ENCODE assay signal across 1 cellular context in the genomic region with DNA sequence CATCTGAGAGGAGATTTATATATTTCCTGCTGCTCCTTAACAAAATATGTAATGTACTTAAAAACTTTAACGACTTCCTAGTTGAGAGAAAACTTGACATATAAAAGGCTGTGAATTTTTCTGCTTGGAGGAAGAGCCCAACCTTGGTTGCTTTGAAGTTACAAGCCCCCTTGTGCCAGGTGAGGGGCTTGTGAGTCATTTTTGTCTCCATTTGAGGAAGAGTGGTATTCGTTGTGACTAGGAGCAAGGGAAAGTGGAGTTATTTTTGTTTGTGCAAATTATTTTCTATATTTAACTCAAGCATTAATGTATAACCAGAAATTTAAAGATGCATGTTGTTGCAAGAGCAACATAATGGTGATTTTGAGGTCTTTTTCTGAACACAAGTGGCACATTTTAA.
TF ChIP-seq lines count a peak whose summit lies in the region.

No MANE protein-coding gene starts in this region.

TF ChIP-seq in GM12878, 131 proteins besides CTCF, POLR2A, EP300 and RAD21 (continued from another document and continues in another):
- TF ChIP-seq, protein P1, sequence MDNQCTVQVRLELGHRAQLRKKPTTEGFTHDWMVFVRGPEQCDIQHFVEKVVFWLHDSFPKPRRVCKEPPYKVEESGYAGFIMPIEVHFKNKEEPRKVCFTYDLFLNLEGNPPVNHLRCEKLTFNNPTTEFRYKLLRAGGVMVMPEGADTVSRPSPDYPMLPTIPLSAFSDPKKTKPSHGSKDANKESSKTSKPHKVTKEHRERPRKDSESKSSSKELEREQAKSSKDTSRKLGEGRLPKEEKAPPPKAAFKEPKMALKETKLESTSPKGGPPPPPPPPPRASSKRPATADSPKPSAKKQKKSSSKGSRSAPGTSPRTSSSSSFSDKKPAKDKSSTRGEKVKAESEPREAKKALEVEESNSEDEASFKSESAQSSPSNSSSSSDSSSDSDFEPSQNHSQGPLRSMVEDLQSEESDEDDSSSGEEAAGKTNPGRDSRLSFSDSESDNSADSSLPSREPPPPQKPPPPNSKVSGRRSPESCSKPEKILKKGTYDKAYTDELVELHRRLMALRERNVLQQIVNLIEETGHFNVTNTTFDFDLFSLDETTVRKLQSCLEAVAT (IDR thresholded peaks at IDR 0.05): no peak
- no peak for TF ChIP-seq HDAC2 (IDR thresholded peaks at IDR 0.05)
- TF ChIP-seq SUPT20H (IDR thresholded peaks at IDR 0.05; ENCODE audit: borderline replicate concordance, control insufficient read depth, low read depth, low read length): no peak
- TF ChIP-seq, protein P2, sequence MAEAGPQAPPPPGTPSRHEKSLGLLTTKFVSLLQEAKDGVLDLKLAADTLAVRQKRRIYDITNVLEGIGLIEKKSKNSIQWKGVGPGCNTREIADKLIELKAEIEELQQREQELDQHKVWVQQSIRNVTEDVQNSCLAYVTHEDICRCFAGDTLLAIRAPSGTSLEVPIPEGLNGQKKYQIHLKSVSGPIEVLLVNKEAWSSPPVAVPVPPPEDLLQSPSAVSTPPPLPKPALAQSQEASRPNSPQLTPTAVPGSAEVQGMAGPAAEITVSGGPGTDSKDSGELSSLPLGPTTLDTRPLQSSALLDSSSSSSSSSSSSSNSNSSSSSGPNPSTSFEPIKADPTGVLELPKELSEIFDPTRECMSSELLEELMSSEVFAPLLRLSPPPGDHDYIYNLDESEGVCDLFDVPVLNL (IDR thresholded peaks at IDR 0.05; ENCODE audit: low read depth, low read length): no peak
- no peak for TF ChIP-seq POLR2AphosphoS2 (IDR thresholded peaks at IDR 0.05; ENCODE audit: low read depth, low read length)
- TF ChIP-seq, protein P3, sequence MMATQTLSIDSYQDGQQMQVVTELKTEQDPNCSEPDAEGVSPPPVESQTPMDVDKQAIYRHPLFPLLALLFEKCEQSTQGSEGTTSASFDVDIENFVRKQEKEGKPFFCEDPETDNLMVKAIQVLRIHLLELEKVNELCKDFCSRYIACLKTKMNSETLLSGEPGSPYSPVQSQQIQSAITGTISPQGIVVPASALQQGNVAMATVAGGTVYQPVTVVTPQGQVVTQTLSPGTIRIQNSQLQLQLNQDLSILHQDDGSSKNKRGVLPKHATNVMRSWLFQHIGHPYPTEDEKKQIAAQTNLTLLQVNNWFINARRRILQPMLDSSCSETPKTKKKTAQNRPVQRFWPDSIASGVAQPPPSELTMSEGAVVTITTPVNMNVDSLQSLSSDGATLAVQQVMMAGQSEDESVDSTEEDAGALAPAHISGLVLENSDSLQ (IDR thresholded peaks at IDR 0.05): no peak
- TF ChIP-seq IKZF2 (IDR thresholded peaks at IDR 0.05): peak in 1 of 2 experiments; percentile 49; a peak in 2 of 4 replicates
- TF ChIP-seq LARP7 (IDR thresholded peaks at IDR 0.05): no peak
- TF ChIP-seq EGR1 (IDR thresholded peaks at IDR 0.05; ENCODE audit: borderline replicate concordance in 1 of 2, low read depth in 2 of 2, low read length in 2 of 2): no peak
- TF ChIP-seq MTA3 (IDR thresholded peaks at IDR 0.05; ENCODE audit: borderline replicate concordance, low read length): 0 out of 2 replicates have a peak, but pooled peaks have one; percentile 54
- peak; percentile 37; the same call in 1 of the 2 replicates for TF ChIP-seq JUNB (IDR thresholded peaks at IDR 0.05)
- TF ChIP-seq WRNIP1 (IDR thresholded peaks at IDR 0.05; ENCODE audit: borderline replicate concordance, low read depth, low read length): no peak
- TF ChIP-seq, protein P4, sequence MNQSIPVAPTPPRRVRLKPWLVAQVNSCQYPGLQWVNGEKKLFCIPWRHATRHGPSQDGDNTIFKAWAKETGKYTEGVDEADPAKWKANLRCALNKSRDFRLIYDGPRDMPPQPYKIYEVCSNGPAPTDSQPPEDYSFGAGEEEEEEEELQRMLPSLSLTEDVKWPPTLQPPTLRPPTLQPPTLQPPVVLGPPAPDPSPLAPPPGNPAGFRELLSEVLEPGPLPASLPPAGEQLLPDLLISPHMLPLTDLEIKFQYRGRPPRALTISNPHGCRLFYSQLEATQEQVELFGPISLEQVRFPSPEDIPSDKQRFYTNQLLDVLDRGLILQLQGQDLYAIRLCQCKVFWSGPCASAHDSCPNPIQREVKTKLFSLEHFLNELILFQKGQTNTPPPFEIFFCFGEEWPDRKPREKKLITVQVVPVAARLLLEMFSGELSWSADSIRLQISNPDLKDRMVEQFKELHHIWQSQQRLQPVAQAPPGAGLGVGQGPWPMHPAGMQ (IDR thresholded peaks at IDR 0.05; ENCODE audit: borderline replicate concordance): no peak
- no peak for TF ChIP-seq ZNF24 (IDR thresholded peaks at IDR 0.05)
- no peak for TF ChIP-seq YBX1 (IDR thresholded peaks at IDR 0.05)
- TF ChIP-seq TCF3 (IDR thresholded peaks at IDR 0.05; ENCODE audit: borderline replicate concordance, insufficient read depth, low read depth, low read length): no peak
- TF ChIP-seq GATAD2B (conservative IDR thresholded peaks at IDR 0.05; ENCODE audit: low read depth): no peak
- TF ChIP-seq, protein P5, sequence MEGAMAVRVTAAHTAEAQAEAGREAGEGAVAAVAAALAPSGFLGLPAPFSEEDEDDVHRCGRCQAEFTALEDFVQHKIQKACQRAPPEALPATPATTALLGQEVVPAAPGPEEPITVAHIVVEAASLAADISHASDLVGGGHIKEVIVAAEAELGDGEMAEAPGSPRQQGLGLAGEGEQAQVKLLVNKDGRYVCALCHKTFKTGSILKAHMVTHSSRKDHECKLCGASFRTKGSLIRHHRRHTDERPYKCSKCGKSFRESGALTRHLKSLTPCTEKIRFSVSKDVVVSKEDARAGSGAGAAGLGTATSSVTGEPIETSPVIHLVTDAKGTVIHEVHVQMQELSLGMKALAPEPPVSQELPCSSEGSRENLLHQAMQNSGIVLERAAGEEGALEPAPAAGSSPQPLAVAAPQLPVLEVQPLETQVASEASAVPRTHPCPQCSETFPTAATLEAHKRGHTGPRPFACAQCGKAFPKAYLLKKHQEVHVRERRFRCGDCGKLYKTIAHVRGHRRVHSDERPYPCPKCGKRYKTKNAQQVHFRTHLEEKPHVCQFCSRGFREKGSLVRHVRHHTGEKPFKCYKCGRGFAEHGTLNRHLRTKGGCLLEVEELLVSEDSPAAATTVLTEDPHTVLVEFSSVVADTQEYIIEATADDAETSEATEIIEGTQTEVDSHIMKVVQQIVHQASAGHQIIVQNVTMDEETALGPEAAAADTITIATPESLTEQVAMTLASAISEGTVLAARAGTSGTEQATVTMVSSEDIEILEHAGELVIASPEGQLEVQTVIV (IDR thresholded peaks at IDR 0.05; ENCODE audit: borderline replicate concordance, partially characterized antibody): no peak
- TF ChIP-seq MYB (IDR thresholded peaks at IDR 0.05; ENCODE audit: borderline replicate concordance, low read depth, low read length): no peak
- peak; percentile 37; the same call in 1 of the 2 replicates for TF ChIP-seq MTA2 (IDR thresholded peaks at IDR 0.05; ENCODE audit: low read depth)
- no peak for TF ChIP-seq DPF2 (IDR thresholded peaks at IDR 0.05)
- no peak for TF ChIP-seq EED (IDR thresholded peaks at IDR 0.05; ENCODE audit: low read depth)
- TF ChIP-seq TCF7 (IDR thresholded peaks at IDR 0.05; ENCODE audit: borderline replicate concordance): peak; percentile 64; the same call in 1 of the 2 replicates
- peak; percentile 56; the same call in 1 of the 2 replicates for TF ChIP-seq PML (IDR thresholded peaks at IDR 0.05; ENCODE audit: low read length)
- no peak for TF ChIP-seq KLF5 (IDR thresholded peaks at IDR 0.05; ENCODE audit: partially characterized antibody)
- peak; percentile 65; the same call in 1 of the 2 replicates for TF ChIP-seq BCL11A (IDR thresholded peaks at IDR 0.05; ENCODE audit: low read depth, low read length)
- TF ChIP-seq NR2C1 (IDR thresholded peaks at IDR 0.05): no peak
- TF ChIP-seq FOXM1 (IDR thresholded peaks at IDR 0.05; ENCODE audit: low read depth, low read length): 0 out of 2 replicates have a peak, but pooled peaks have one; percentile 20
- TF ChIP-seq CREM (IDR thresholded peaks at IDR 0.05; ENCODE audit: low read depth): 0 out of 2 replicates have a peak, but pooled peaks have one; percentile 41
- no peak for TF ChIP-seq SMC3 (IDR thresholded peaks at IDR 0.05; ENCODE audit: borderline replicate concordance, low read length)
- TF ChIP-seq RUNX3 (IDR thresholded peaks at IDR 0.05; ENCODE audit: low read length): peak; percentile 58
- TF ChIP-seq, protein P6, sequence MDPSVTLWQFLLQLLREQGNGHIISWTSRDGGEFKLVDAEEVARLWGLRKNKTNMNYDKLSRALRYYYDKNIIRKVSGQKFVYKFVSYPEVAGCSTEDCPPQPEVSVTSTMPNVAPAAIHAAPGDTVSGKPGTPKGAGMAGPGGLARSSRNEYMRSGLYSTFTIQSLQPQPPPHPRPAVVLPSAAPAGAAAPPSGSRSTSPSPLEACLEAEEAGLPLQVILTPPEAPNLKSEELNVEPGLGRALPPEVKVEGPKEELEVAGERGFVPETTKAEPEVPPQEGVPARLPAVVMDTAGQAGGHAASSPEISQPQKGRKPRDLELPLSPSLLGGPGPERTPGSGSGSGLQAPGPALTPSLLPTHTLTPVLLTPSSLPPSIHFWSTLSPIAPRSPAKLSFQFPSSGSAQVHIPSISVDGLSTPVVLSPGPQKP (IDR thresholded peaks at IDR 0.05; ENCODE audit: low read depth, low read length): no peak
- no peak for TF ChIP-seq ETV6 (conservative IDR thresholded peaks at IDR 0.05 in 1 of 2, IDR thresholded peaks at IDR 0.05 in 1 of 2; ENCODE audit: borderline replicate concordance in 1 of 2, low read depth in 1 of 2)
- TF ChIP-seq IKZF1 (conservative IDR thresholded peaks at IDR 0.05): no peak
- TF ChIP-seq NFIC (IDR thresholded peaks at IDR 0.05; ENCODE audit: low read depth, low read length): peak; percentile 69
- TF ChIP-seq ATF7 (IDR thresholded peaks at IDR 0.05; ENCODE audit: low read depth): no peak
- TF ChIP-seq JUND (IDR thresholded peaks at IDR 0.05; ENCODE audit: low read depth, low read length): no peak
- TF ChIP-seq STAT3 (IDR thresholded peaks at IDR 0.05; ENCODE audit: low read depth, low read length): no peak
- TF ChIP-seq, protein P7, sequence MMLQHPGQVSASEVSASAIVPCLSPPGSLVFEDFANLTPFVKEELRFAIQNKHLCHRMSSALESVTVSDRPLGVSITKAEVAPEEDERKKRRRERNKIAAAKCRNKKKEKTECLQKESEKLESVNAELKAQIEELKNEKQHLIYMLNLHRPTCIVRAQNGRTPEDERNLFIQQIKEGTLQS (IDR thresholded peaks at IDR 0.05; ENCODE audit: borderline replicate concordance, extremely low read depth, low read depth, low read length): no peak
- TF ChIP-seq, protein P8, sequence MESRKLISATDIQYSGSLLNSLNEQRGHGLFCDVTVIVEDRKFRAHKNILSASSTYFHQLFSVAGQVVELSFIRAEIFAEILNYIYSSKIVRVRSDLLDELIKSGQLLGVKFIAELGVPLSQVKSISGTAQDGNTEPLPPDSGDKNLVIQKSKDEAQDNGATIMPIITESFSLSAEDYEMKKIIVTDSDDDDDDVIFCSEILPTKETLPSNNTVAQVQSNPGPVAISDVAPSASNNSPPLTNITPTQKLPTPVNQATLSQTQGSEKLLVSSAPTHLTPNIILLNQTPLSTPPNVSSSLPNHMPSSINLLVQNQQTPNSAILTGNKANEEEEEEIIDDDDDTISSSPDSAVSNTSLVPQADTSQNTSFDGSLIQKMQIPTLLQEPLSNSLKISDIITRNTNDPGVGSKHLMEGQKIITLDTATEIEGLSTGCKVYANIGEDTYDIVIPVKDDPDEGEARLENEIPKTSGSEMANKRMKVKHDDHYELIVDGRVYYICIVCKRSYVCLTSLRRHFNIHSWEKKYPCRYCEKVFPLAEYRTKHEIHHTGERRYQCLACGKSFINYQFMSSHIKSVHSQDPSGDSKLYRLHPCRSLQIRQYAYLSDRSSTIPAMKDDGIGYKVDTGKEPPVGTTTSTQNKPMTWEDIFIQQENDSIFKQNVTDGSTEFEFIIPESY (IDR thresholded peaks at IDR 0.05): no peak
- TF ChIP-seq TARDBP (IDR thresholded peaks at IDR 0.05; ENCODE audit: borderline replicate concordance): no peak
- TF ChIP-seq POU2F2 (IDR thresholded peaks at IDR 0.05; ENCODE audit: borderline replicate concordance, low read depth, low read length): no peak
- TF ChIP-seq, protein P9, sequence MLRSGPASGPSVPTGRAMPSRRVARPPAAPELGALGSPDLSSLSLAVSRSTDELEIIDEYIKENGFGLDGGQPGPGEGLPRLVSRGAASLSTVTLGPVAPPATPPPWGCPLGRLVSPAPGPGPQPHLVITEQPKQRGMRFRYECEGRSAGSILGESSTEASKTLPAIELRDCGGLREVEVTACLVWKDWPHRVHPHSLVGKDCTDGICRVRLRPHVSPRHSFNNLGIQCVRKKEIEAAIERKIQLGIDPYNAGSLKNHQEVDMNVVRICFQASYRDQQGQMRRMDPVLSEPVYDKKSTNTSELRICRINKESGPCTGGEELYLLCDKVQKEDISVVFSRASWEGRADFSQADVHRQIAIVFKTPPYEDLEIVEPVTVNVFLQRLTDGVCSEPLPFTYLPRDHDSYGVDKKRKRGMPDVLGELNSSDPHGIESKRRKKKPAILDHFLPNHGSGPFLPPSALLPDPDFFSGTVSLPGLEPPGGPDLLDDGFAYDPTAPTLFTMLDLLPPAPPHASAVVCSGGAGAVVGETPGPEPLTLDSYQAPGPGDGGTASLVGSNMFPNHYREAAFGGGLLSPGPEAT (IDR thresholded peaks at IDR 0.05; ENCODE audit: low read depth): peak; percentile 26; the same call in 1 of the 2 replicates
- TF ChIP-seq, protein P10, sequence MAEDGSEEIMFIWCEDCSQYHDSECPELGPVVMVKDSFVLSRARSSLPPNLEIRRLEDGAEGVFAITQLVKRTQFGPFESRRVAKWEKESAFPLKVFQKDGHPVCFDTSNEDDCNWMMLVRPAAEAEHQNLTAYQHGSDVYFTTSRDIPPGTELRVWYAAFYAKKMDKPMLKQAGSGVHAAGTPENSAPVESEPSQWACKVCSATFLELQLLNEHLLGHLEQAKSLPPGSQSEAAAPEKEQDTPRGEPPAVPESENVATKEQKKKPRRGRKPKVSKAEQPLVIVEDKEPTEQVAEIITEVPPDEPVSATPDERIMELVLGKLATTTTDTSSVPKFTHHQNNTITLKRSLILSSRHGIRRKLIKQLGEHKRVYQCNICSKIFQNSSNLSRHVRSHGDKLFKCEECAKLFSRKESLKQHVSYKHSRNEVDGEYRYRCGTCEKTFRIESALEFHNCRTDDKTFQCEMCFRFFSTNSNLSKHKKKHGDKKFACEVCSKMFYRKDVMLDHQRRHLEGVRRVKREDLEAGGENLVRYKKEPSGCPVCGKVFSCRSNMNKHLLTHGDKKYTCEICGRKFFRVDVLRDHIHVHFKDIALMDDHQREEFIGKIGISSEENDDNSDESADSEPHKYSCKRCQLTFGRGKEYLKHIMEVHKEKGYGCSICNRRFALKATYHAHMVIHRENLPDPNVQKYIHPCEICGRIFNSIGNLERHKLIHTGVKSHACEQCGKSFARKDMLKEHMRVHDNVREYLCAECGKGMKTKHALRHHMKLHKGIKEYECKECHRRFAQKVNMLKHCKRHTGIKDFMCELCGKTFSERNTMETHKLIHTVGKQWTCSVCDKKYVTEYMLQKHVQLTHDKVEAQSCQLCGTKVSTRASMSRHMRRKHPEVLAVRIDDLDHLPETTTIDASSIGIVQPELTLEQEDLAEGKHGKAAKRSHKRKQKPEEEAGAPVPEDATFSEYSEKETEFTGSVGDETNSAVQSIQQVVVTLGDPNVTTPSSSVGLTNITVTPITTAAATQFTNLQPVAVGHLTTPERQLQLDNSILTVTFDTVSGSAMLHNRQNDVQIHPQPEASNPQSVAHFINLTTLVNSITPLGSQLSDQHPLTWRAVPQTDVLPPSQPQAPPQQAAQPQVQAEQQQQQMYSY (CRISPR knock-in tag; IDR thresholded peaks at IDR 0.05): no peak
- no peak for TF ChIP-seq NFXL1 (IDR thresholded peaks at IDR 0.05; ENCODE audit: borderline replicate concordance)
